In genomic region chr10:58511765-58512469, GRCh38 we compare ENCODE assay signal across 8 cellular contexts. TPM values are rescaled to one million over a fixed set of nuclear protein-coding genes. Genes with fewer than 3 reads are reported as not detected.
DNase-seq lines count a peak whose midpoint lies in the region; ATAC-seq, FAIRE-seq and TF ChIP-seq lines count a peak whose summit lies in the region.

No MANE protein-coding gene starts in this region.

- H4K20me1 ChIP-seq in H9 (ENCODE audit: control insufficient read depth, insufficient read depth, insufficient read length): no peaks in the 10 kb centered on the region

- H2BK5ac ChIP-seq in H9 (ENCODE audit: insufficient read length, low read length): no peak overlapping the region

- no peak overlapping the region for H4K8ac ChIP-seq in H9 (replicated peaks; ENCODE audit: insufficient read length, low read depth, low read length)

- peaks cover 10% of the 10 kb centered on the region for H3K23me2 ChIP-seq in H9 (ENCODE audit: insufficient read length, low read depth, low read length, poor library complexity, severe bottlenecking)

- H3K9ac ChIP-seq in H9 (ENCODE audit: extremely low read depth, insufficient read length, low read length): no peak overlapping the region
- H3K9ac ChIP-seq in iPS-18a (ENCODE audit: low read length): no peak overlapping the region

- H3K79me2 ChIP-seq in H9 (ENCODE audit: insufficient read depth, low read length): no peaks in the 10 kb centered on the region

- WGBS in H9 (ENCODE audit: extremely low coverage, insufficient read length, low lambda C conversion rate): no CpG with 5 or more reads among the region's 25 CpGs
- WGBS in small intestine, 3 donors: 5 to 12% (median 11%) methylated on average over 25 of the region's 25 CpGs

- H3K4me3 Mint-ChIP-seq in H9: peak overlapping the region; percentile 67 to 79
- peak overlapping the region; percentile 52 for H3K4me3 Mint-ChIP-seq in activated naive CD8-positive, alpha-beta T cell treated with anti-CD3 and anti-CD28 coated beads for 36 hours

- no peak overlapping the region for H3K18ac ChIP-seq in H9 (ENCODE audit: insufficient read length, low read depth, low read length)

- ATAC-seq in GM21526 (IDR thresholded peaks at IDR 0.05; ENCODE audit: low FRiP score, unreplicated experiment): no peak
- no peak for ATAC-seq in HG03342 (IDR thresholded peaks at IDR 0.05; ENCODE audit: unreplicated experiment)

- H3K9me3 ChIP-seq in H9 (ENCODE audit: control insufficient read depth, low read depth, low read length): no peaks in the 10 kb centered on the region
- H3K9me3 ChIP-seq in iPS-18a (ENCODE audit: control insufficient read depth, low read depth, low read length): no peaks in the 10 kb centered on the region
- no peaks in the 10 kb centered on the region for H3K9me3 ChIP-seq in small intestine (ENCODE audit: control insufficient read depth, low read depth)

- peaks cover 25% of the 10 kb centered on the region for H3K27me3 Mint-ChIP-seq in H9 (ENCODE audit: low read depth)
- H3K27me3 Mint-ChIP-seq in activated naive CD8-positive, alpha-beta T cell treated with anti-CD3 and anti-CD28 coated beads for 36 hours: peaks cover 22% of the 10 kb centered on the region

- H3K23ac ChIP-seq in H9 (ENCODE audit: insufficient read length, low read depth, low read length): no peak overlapping the region

- H2BK120ac ChIP-seq in H9 (ENCODE audit: low read depth, low read length, poor library complexity, severe bottlenecking): no peak overlapping the region

- no peaks in the 10 kb centered on the region for H3K36me3 Mint-ChIP-seq in H9 (ENCODE audit: insufficient read depth in 1 of 3, low read depth in 3 of 3)
- no peaks in the 10 kb centered on the region for H3K36me3 Mint-ChIP-seq in activated naive CD8-positive, alpha-beta T cell treated with anti-CD3 and anti-CD28 coated beads for 36 hours

- no peak overlapping the region for H3T11ph ChIP-seq in H9 (ENCODE audit: low read length)

- peaks cover 11% of the 10 kb centered on the region in 2 experiments for H3K4me1 Mint-ChIP-seq in H9
- H3K4me1 Mint-ChIP-seq in activated naive CD8-positive, alpha-beta T cell treated with anti-CD3 and anti-CD28 coated beads for 36 hours: peaks cover 6% of the 10 kb centered on the region

- H2AFZ ChIP-seq in H9 (ENCODE audit: low read length): no peak overlapping the region

- H3K27me3 ChIP-seq in H9 (ENCODE audit: insufficient read depth, low read length): peaks cover 15% of the 10 kb centered on the region; the same call in 1 of the 2 replicates
- peaks cover 50% of the 10 kb centered on the region for H3K27me3 ChIP-seq in iPS-18a (ENCODE audit: control insufficient read depth, insufficient read depth, low read length)
- H3K27me3 ChIP-seq in small intestine (ENCODE audit: control insufficient read depth in 2 of 2, insufficient read depth in 2 of 2, low read length in 2 of 2): peaks cover 1 to 3% of the 10 kb centered on the region in 2 donors

- no peaks in the 10 kb centered on the region for H3K79me1 ChIP-seq in H9 (ENCODE audit: insufficient read depth, low read depth, low read length, poor library complexity, severe bottlenecking)

- H2BK12ac ChIP-seq in H9 (ENCODE audit: insufficient read length, low read depth, low read length): no peak overlapping the region

- DNase-seq in H9: peak; percentile 34
- no peak for DNase-seq in activated naive CD8-positive, alpha-beta T cell treated with anti-CD3 and anti-CD28 coated beads for 36 hours
- DNase-seq in small intestine: peak; percentile 5
- no peak for DNase-seq in SW 1271 (lab: John Stamatoyannopoulos, UW)
- DNase-seq in COR-L47 (lab: John Stamatoyannopoulos, UW): no peak

- no peak for TF ChIP-seq CTCF in H9 (conservative IDR thresholded peaks at IDR 0.05)

- H3K36me3 ChIP-seq in iPS-18a (ENCODE audit: control insufficient read depth, low read depth, low read length) (no peaks in the 10 kb centered on the region), small intestine (ENCODE audit: control insufficient read depth in 2 of 2, insufficient read depth in 2 of 2, low read length in 2 of 2) (no peaks in the 10 kb centered on the region)

- H3K14ac ChIP-seq in H9 (ENCODE audit: insufficient read depth, low read length): no peak overlapping the region

- H3K27ac Mint-ChIP-seq in H9: no peak overlapping the region
- H3K27ac Mint-ChIP-seq in activated naive CD8-positive, alpha-beta T cell treated with anti-CD3 and anti-CD28 coated beads for 36 hours: no peak overlapping the region

- no peak overlapping the region for H3K4ac ChIP-seq in H9 (ENCODE audit: low read depth, low read length)

- no peak overlapping the region for H4K5ac ChIP-seq in H9 (ENCODE audit: insufficient read length, low read depth, low read length)

- H3K4me3 ChIP-seq in iPS-18a (ENCODE audit: low read length) (peak overlapping the region; percentile 60), small intestine (ENCODE audit: low read depth in 1 of 2, low read length in 2 of 2) (no peak overlapping the region)

- no peak overlapping the region for H2BK15ac ChIP-seq in H9 (ENCODE audit: low read depth, low read length)

- no peak overlapping the region for H3K27ac ChIP-seq in H9 (ENCODE audit: insufficient read length, low read depth, low read length)
- no peak overlapping the region for H3K27ac ChIP-seq in iPS-18a (ENCODE audit: low read length)
- H3K27ac ChIP-seq in small intestine (ENCODE audit: low read depth in 1 of 2, low read length in 1 of 2): peak overlapping the region in 1 of 2 donors; percentile 32

- no peak for FAIRE-seq in small intestine (lab: Jason Lieb, UNC)

- peak overlapping the region; percentile 93 for H3K4me2 ChIP-seq in H9 (ENCODE audit: insufficient read depth, insufficient read length, low read length)

- H4K91ac ChIP-seq in H9 (ENCODE audit: insufficient read length, low read depth, low read length): no peak overlapping the region

- H3K56ac ChIP-seq in H9 (ENCODE audit: insufficient read length, low read depth, low read length): no peak overlapping the region

- H3K4me1 ChIP-seq in H9 (ENCODE audit: insufficient read depth, low read length) (no peaks in the 10 kb centered on the region), iPS-18a (ENCODE audit: control insufficient read depth, low read depth, low read length) (peaks cover 4% of the 10 kb centered on the region), small intestine (ENCODE audit: control insufficient read depth in 2 of 2, insufficient read depth in 1 of 2, low read depth in 1 of 2, low read length in 1 of 2) (no peaks in the 10 kb centered on the region)

- no peak overlapping the region for H2BK20ac ChIP-seq in H9 (ENCODE audit: low read depth, low read length, poor library complexity, severe bottlenecking)

- H2AK5ac ChIP-seq in H9 (ENCODE audit: insufficient read length, low read length): no peak overlapping the region

- H3K9me3 Mint-ChIP-seq in H9: no peaks in the 10 kb centered on the region; a peak in 1 of 5 replicates
- H3K9me3 Mint-ChIP-seq in activated naive CD8-positive, alpha-beta T cell treated with anti-CD3 and anti-CD28 coated beads for 36 hours: no peaks in the 10 kb centered on the region

RNA-seq across cellular contexts. Expression of gene BICC1, which starts 0.8 kb away (rescaled TPM):
- 0.57 and 0.64 TPM in 2 replicates for total RNA-seq in H9 (2021)
- total RNA-seq in activated naive CD8-positive, alpha-beta T cell treated with anti-CD3 and anti-CD28 coated beads for 36 hours: under 1 TPM in 1 of 2 experiments, not detected in 1; 0.04 TPM
- polyA plus RNA-seq in small intestine: 1 to 10 TPM in 1 of 3 donors, under 1 TPM in 1, not detected in 1; 0.81 to 1.3 TPM

Comparison
In these comparisons a context has a peak if more than half of its experiments do, and no peak if none do; other contexts are left out.
1. DNase-seq: peak in H9 (single experiment) and small intestine (single experiment); none in activated naive CD8-positive, alpha-beta T cell treated with anti-CD3 and anti-CD28 coated beads for 36 hours (single experiment), SW 1271 (0 of 2) and COR-L47 (single experiment).